24 cellular contexts compared by ENCODE assay signal in the genomic region with DNA sequence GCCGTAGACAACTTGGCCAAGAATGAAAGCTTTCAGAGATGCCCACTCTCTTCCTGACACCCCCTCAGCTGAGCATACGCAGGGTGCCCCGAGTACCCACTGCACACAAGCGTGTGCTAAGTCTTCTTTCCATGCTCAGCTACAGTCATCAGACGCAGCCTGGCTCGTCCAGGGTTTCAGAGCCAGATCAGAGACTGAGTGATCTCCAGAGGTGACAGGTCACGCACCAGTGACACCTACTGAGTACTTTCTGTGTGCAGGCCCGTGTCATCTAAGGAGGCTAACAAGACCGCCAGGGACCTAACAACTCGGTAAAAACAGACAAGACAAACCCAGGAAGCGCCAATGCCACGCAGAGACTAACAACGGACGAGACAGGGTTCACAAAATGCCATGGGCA. TPM values are rescaled to one million over a fixed set of nuclear protein-coding genes. Genes with fewer than 3 reads are reported as not detected.
DNase-seq lines count a peak whose midpoint lies in the region; ATAC-seq, FAIRE-seq and TF ChIP-seq lines count a peak whose summit lies in the region.
"Had no signal": no experiment of that assay in that cellular context is flagged by ENCODE, and none has a peak within 500 bp of the region (broad histone marks: within the 10 kb centered on the region; RNA-seq: fewer than 3 reads in every experiment).

No MANE protein-coding gene starts in this region.

- peak overlapping the region; percentile 27 for H4K91ac ChIP-seq in H1 (replicated peaks; ENCODE audit: insufficient read length, low read length)

- H3K27me3 ChIP-seq in DOHH2 (ENCODE audit: control insufficient read depth, low read length), result no peaks in the 10 kb centered on the region
- no peaks in the 10 kb centered on the region for H3K27me3 ChIP-seq in H1 (replicated peaks in 1 of 4; ENCODE audit: control insufficient read depth in 3 of 4, extremely low read depth in 1 of 4, insufficient read depth in 3 of 4, low read length in 3 of 4)
- H3K27me3 ChIP-seq: heart right ventricle, suprapubic skin, vagina had no signal

- DNase-seq in H1 (ENCODE audit: low read depth in 1 of 2, low spot score in 2 of 2) (no peak), retina (no peak), NCI-H510A treated with DMSO at 0.1 percent for 48 hours (lab: John Stamatoyannopoulos, UW) (no peak), activated T-cell treated with anti-CD3 and anti-CD28 coated beads for 4 hours (no peak)
- DNase-seq in activated naive CD4-positive, alpha-beta T cell treated with anti-CD3 and anti-CD28 coated beads, Interleukin-2, amount 10 ng/mL, durations not matched to agents 7 days and 5 days, result no peak
- DNase-seq: activated CD4-positive, alpha-beta T cell treated with anti-CD3 and anti-CD28 coated beads, Interleukin-2, amount 50 U/mL, for 48 hours; activated naive CD4-positive, alpha-beta T cell treated with anti-CD3 and anti-CD28 coated beads for 36 hours; activated T-cell treated with anti-CD3 and anti-CD28 coated beads, Interleukin-2, amount 50 U/mL, for 1 hour; DMS 273 treated with DMSO at 0.1 percent for 48 hours; GF-D8; heart right ventricle; NCI-H1436; NCI-H2171; NCI-H526 treated with DMSO at 0.1 percent for 48 hours; occipital lobe; SHP77 treated with DMSO at 0.1 percent for 48 hours; stimulated activated CD4-positive, alpha-beta T cell treated with anti-CD3 and anti-CD28 coated beads, Interleukin-12 subunit alpha, Interleukin-12 subunit beta, amount 100 ng/mL, for 4 hours had no signal

- no peak overlapping the region for H2BK120ac ChIP-seq in H1 (replicated peaks; ENCODE audit: low read depth, low read length)

- POLR2A ChIA-PET in H1 (lab: Charles Lee; ENCODE audit: partially characterized antibody), result interaction anchor here (1.2 to 2.9 kb wide), 3 partner anchors 56 to 66 kb away, joined by 3 to 13 read pairs (median 3); no protein-coding TSS in a partner anchor

- no peak for TF ChIP-seq RAD21 in H1 (IDR thresholded peaks at IDR 0.05 in 1 of 2, conservative IDR thresholded peaks at IDR 0.05 in 1 of 2; ENCODE audit: low read depth in 2 of 2, low read length in 2 of 2)

- no peaks in the 10 kb centered on the region for H3K9me2 ChIP-seq in DOHH2 (replicated peaks; ENCODE audit: control insufficient read depth, low read length)

- H3K9me3 ChIP-seq in DOHH2 (ENCODE audit: control insufficient read depth, insufficient read depth, low read length) (no peaks in the 10 kb centered on the region), H1 (ENCODE audit: insufficient read depth in 2 of 2, low read depth in 1 of 2, low read length in 1 of 2) (no peaks in the 10 kb centered on the region)
- H3K9me3 ChIP-seq: A549, heart right ventricle, suprapubic skin, vagina had no signal

- TF ChIP-seq CTCF in DOHH2 (IDR thresholded peaks at IDR 0.05; ENCODE audit: low read depth, low read length, poor library complexity, severe bottlenecking), result no peak
- TF ChIP-seq CTCF in H1 (IDR thresholded peaks at IDR 0.05; ENCODE audit: control extremely low read depth in 1 of 3, insufficient read depth in 1 of 3, low read depth in 1 of 3, low read length in 3 of 3), result no peak

- FAIRE-seq in H1 (lab: Jason Lieb, UNC), result no peak
- FAIRE-seq: A549, HepG2 had no signal

- H3K4me3 ChIP-seq in DOHH2 (ENCODE audit: low read length) (peak overlapping the region; percentile 65), H1 (ENCODE audit: extremely low read depth in 1 of 4, insufficient read depth in 2 of 4, low read depth in 3 of 4, low read length in 4 of 4) (no peak overlapping the region)
- H3K4me3 ChIP-seq: A549, heart right ventricle, suprapubic skin, vagina had no signal

- H3K79me1 ChIP-seq in H1 (ENCODE audit: low read depth, low read length), result peaks cover 5% of the 10 kb centered on the region; the same call in 1 of the 2 replicates

- ATAC-seq in GM21360 (IDR thresholded peaks at IDR 0.05; ENCODE audit: unreplicated experiment) (peak; percentile 61), HG03432 (IDR thresholded peaks at IDR 0.05; ENCODE audit: unreplicated experiment) (peak; percentile 45)
- ATAC-seq: heart right ventricle, HepG2 had no signal

- no peak overlapping the region for H3K23ac ChIP-seq in H1 (ENCODE audit: insufficient read length)

- peak overlapping the region; percentile 93; the same call in 1 of the 2 replicates for H2BK20ac ChIP-seq in H1 (ENCODE audit: low read length)

- no peak overlapping the region for H2AFZ ChIP-seq in H1 (ENCODE audit: low read length)

- no peak overlapping the region for H3K18ac ChIP-seq in H1 (ENCODE audit: extremely low read depth, low read length)

- no peaks in the 10 kb centered on the region for H3K27me3 Mint-ChIP-seq in activated naive CD4-positive, alpha-beta T cell treated with anti-CD3 and anti-CD28 coated beads, Interleukin-2, amount 10 ng/mL, durations not matched to agents 7 days and 5 days

- no peak overlapping the region for H3K4me3 Mint-ChIP-seq in activated naive CD4-positive, alpha-beta T cell treated with anti-CD3 and anti-CD28 coated beads, Interleukin-2, amount 10 ng/mL, durations not matched to agents 7 days and 5 days
- H3K4me3 Mint-ChIP-seq: activated naive CD4-positive, alpha-beta T cell treated with anti-CD3 and anti-CD28 coated beads for 36 hours had no signal

- TF ChIP-seq EP300 in H1 (IDR thresholded peaks at IDR 0.05; ENCODE audit: borderline replicate concordance in 1 of 2, low read depth in 2 of 2, low read length in 2 of 2), result no peak

- H3K9ac ChIP-seq in H1 (replicated peaks in 1 of 4; ENCODE audit: extremely low read depth in 1 of 4, low read depth in 3 of 4, low read length in 3 of 4), result no peak overlapping the region

- peaks cover 12% of the 10 kb centered on the region for H3K4me1 Mint-ChIP-seq in activated naive CD4-positive, alpha-beta T cell treated with anti-CD3 and anti-CD28 coated beads, Interleukin-2, amount 10 ng/mL, durations not matched to agents 7 days and 5 days

- H3K27ac Mint-ChIP-seq in activated naive CD4-positive, alpha-beta T cell treated with anti-CD3 and anti-CD28 coated beads, Interleukin-2, amount 10 ng/mL, durations not matched to agents 7 days and 5 days, result no peak overlapping the region
- H3K27ac Mint-ChIP-seq: activated naive CD4-positive, alpha-beta T cell treated with anti-CD3 and anti-CD28 coated beads for 36 hours had no signal

- 92% methylated on average over 14 of the region's 14 CpGs; no CpG with 5 or more reads in 1 of the 2 experiments for WGBS in H1 (ENCODE audit: extremely low coverage in 1 of 2, insufficient coverage in 1 of 2, insufficient read length in 1 of 2, insufficient replicate concordance in 2 of 2, low coverage in 1 of 2, low lambda C conversion rate in 2 of 2, missing lambda C conversion rate in 1 of 2), 2 experiments

- CTCF ChIA-PET in H1 (lab: Charles Lee; ENCODE audit: partially characterized antibody), result interaction anchor here (0.7 to 8.3 kb wide), 11 partner anchors 11 to 189 kb away, joined by 3 to 55 read pairs (median 4); no protein-coding TSS in a partner anchor
- CTCF ChIA-PET in activated naive CD4-positive, alpha-beta T cell treated with anti-CD3 and anti-CD28 coated beads, Interleukin-2, amount 10 ng/mL, durations not matched to agents 7 days and 5 days (lab: Charles Lee), result no interaction called here

- peaks cover 25% of the 10 kb centered on the region for H3K79me2 ChIP-seq in DOHH2 (ENCODE audit: control insufficient read depth, low read length)
- no peaks in the 10 kb centered on the region; a peak in 1 of 4 replicates for H3K79me2 ChIP-seq in H1 (ENCODE audit: control insufficient read depth in 1 of 2, insufficient read depth in 2 of 2, low read length in 2 of 2)

- H3K4me1 ChIP-seq in DOHH2 (ENCODE audit: control insufficient read depth, low read length) (peaks cover 56% of the 10 kb centered on the region), H1 (replicated peaks in 1 of 4; ENCODE audit: control insufficient read depth in 3 of 4, insufficient read depth in 4 of 4, low read length in 3 of 4) (peaks cover 6 to 22% (median 20%) of the 10 kb centered on the region in 4 experiments)
- H3K4me1 ChIP-seq: A549, vagina had no signal

- H3K14ac ChIP-seq in H1 (ENCODE audit: insufficient read length), result no peak overlapping the region

- no peak overlapping the region for H3K4ac ChIP-seq in H1 (replicated peaks; ENCODE audit: insufficient read length, low read depth, low read length)

- no peak overlapping the region for H4K5ac ChIP-seq in H1 (ENCODE audit: insufficient read length, low read depth, low read length)

- H3K9me3 Mint-ChIP-seq in activated naive CD4-positive, alpha-beta T cell treated with anti-CD3 and anti-CD28 coated beads, Interleukin-2, amount 10 ng/mL, durations not matched to agents 7 days and 5 days, result no peaks in the 10 kb centered on the region
- H3K9me3 Mint-ChIP-seq: activated naive CD4-positive, alpha-beta T cell treated with anti-CD3 and anti-CD28 coated beads for 36 hours had no signal

- H3K27ac ChIP-seq in DOHH2 (ENCODE audit: low read depth, low read length) (peak overlapping the region; percentile 56), H1 (ENCODE audit: low read depth, low read length) (no peak overlapping the region; the same call in 1 of the 2 replicates)
- H3K27ac ChIP-seq: A549, heart right ventricle, suprapubic skin, vagina had no signal

- 0 out of 2 replicates have a peak overlapping the region, but pooled peaks have one; percentile 10 for H2BK12ac ChIP-seq in H1 (ENCODE audit: low read depth, low read length)

- peak overlapping the region; percentile 81 for H2BK5ac ChIP-seq in H1 (ENCODE audit: low read depth, low read length)

- H3K56ac ChIP-seq in H1 (replicated peaks; ENCODE audit: insufficient read length, low read depth, low read length), result no peak overlapping the region

- H4K8ac ChIP-seq in H1 (ENCODE audit: extremely low read depth, insufficient read depth, low read length), result peak overlapping the region; percentile 31; the same call in 1 of the 2 replicates

- H3K36me3 ChIP-seq in DOHH2 (ENCODE audit: control insufficient read depth, low read length) (peaks cover 33% of the 10 kb centered on the region), H1 (ENCODE audit: control insufficient read depth in 2 of 4, insufficient read depth in 4 of 4, low read length in 3 of 4) (no peaks in the 10 kb centered on the region; a peak in 2 of 8 replicates)

- peak overlapping the region; percentile 94; the same call in 1 of the 2 replicates for H2AK5ac ChIP-seq in H1 (ENCODE audit: low read depth, low read length)

- H3K23me2 ChIP-seq in H1 (ENCODE audit: low read depth, low read length), result no peaks in the 10 kb centered on the region

- peaks cover 21% of the 10 kb centered on the region for H3K36me3 Mint-ChIP-seq in activated naive CD4-positive, alpha-beta T cell treated with anti-CD3 and anti-CD28 coated beads, Interleukin-2, amount 10 ng/mL, durations not matched to agents 7 days and 5 days

- H2BK15ac ChIP-seq in H1 (ENCODE audit: low read length), result peak overlapping the region; percentile 88; the same call in 1 of the 2 replicates

- H3K4me2 ChIP-seq in DOHH2 (ENCODE audit: low read length), result peak overlapping the region; percentile 79
- H3K4me2 ChIP-seq in H1 (ENCODE audit: insufficient read depth in 1 of 2, low read depth in 2 of 2, low read length in 2 of 2), result no peak overlapping the region
- H3K4me2 ChIP-seq: A549 had no signal

- no peaks in the 10 kb centered on the region for H4K20me1 ChIP-seq in DOHH2 (ENCODE audit: control insufficient read depth, insufficient read depth, low read depth, low read length)
- H4K20me1 ChIP-seq in H1 (replicated peaks in 1 of 2; ENCODE audit: control insufficient read depth in 1 of 2, insufficient read depth in 2 of 2, low read length in 2 of 2), result peaks cover 0 to 2% of the 10 kb centered on the region in 2 experiments

- peaks cover 14% of the 10 kb centered on the region for H3F3A ChIP-seq in DOHH2 (ENCODE audit: control insufficient read depth, insufficient read depth)

- no peak for TF ChIP-seq POLR2A in H1 (IDR thresholded peaks at IDR 0.05; ENCODE audit: control extremely low read depth in 1 of 2, low read depth in 2 of 2, low read length in 2 of 2)

RNA-seq across cellular contexts. Expression of a gene that starts 25.1 kb away (rescaled TPM):
- total RNA-seq in H1 (2021; fragmentation: NEBNext Ultra II Directional; extraction: Animal tissue kit (Norgen Biotek cat#: 25700)), result 22.0 and 26.3 TPM in 2 replicates
- polyA plus RNA-seq in H1 (2011; rRNA removed), result 13.9 and 20.0 TPM in 2 replicates
- polyA plus RNA-seq in H1 (2011; cell fraction: cytosol; rRNA removed), result 20.8 TPM
- 13.3 TPM for polyA plus RNA-seq in H1 (2011; cell fraction: nucleus; rRNA removed)
- polyA plus RNA-seq in H1 (2012, experiment 1 of 2), result 14.6 to 22.0 TPM (median 17.8 TPM) in 4 replicates
- 3.5 TPM for polyA plus RNA-seq in H1 (2012, experiment 2 of 2)
- polyA plus RNA-seq in H1 (2013, experiment 1 of 2), result 19.0 TPM
- polyA plus RNA-seq in H1 (2013, experiment 2 of 2), result 17.5 TPM
- 13.7 and 18.8 TPM in 2 replicates for polyA minus RNA-seq in H1 (2011; rRNA and poly(A)+ RNA removed)
- polyA minus RNA-seq in H1 (2011; cell fraction: cytosol; rRNA and poly(A)+ RNA removed), result 8.4 TPM
- 10.2 TPM for polyA minus RNA-seq in H1 (2011; cell fraction: nucleus; rRNA and poly(A)+ RNA removed)

RNA-seq across cellular contexts. Expression of a gene that starts 57.9 kb away (rescaled TPM):
- 2,056 and 2,064 TPM in 2 replicates for total RNA-seq in H1 (2021; fragmentation: NEBNext Ultra II Directional; extraction: Animal tissue kit (Norgen Biotek cat#: 25700))
- polyA plus RNA-seq in H1 (2011; rRNA removed), result 1,559 and 2,203 TPM in 2 replicates
- polyA plus RNA-seq in H1 (2011; cell fraction: cytosol; rRNA removed), result 3,091 TPM
- 846 TPM for polyA plus RNA-seq in H1 (2011; cell fraction: nucleus; rRNA removed)
- 2,430 to 2,650 TPM (median 2,578 TPM) in 4 replicates for polyA plus RNA-seq in H1 (2012, experiment 1 of 2)
- 345 TPM for polyA plus RNA-seq in H1 (2012, experiment 2 of 2)
- 714 TPM for polyA plus RNA-seq in H1 (2013, experiment 1 of 2)
- 699 TPM for polyA plus RNA-seq in H1 (2013, experiment 2 of 2)
- 1,671 and 1,842 TPM in 2 replicates for polyA minus RNA-seq in H1 (2011; rRNA and poly(A)+ RNA removed)
- polyA minus RNA-seq in H1 (2011; cell fraction: cytosol; rRNA and poly(A)+ RNA removed), result 628 TPM
- polyA minus RNA-seq in H1 (2011; cell fraction: nucleus; rRNA and poly(A)+ RNA removed), result 352 TPM
